14 cellular contexts compared by ENCODE assay signal in the genomic region with DNA sequence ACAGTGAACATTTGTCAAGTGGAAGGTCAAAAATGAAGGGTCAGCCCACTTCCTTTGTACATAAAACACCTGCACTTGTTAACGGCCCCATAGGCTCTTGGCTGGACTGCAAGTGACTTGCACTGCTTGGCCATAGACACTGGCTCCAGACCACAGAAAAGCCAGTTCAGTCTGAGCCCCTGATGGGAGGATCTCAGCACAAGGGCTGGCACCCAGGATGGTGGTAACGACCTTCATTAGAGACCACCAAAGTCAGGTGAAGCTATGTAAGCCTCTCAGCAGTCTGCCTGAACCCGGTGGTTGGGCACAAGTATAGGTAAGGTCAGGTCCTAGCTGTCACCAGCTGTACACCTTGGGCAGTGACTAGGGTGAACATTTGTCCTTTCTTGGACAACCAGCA. TPM values are rescaled to one million over a fixed set of nuclear protein-coding genes. Genes with fewer than 3 reads are reported as not detected.
DNase-seq lines count a peak whose midpoint lies in the region; ATAC-seq, FAIRE-seq and TF ChIP-seq lines count a peak whose summit lies in the region.
"Had no signal": no experiment of that assay in that cellular context is flagged by ENCODE, and none has a peak within 500 bp of the region (broad histone marks: within the 10 kb centered on the region; RNA-seq: fewer than 3 reads in every experiment).

No MANE protein-coding gene starts in this region.

- H3K36me3 Mint-ChIP-seq in brain: peaks cover 26% of the 10 kb centered on the region
- peaks cover 0 to 18% (median 6%) of the 10 kb centered on the region in 3 donors for H3K36me3 Mint-ChIP-seq in naive thymus-derived CD8-positive, alpha-beta T cell

- H3K4me3 ChIP-seq in BLaER1 (no peak overlapping the region), gastrocnemius medialis (no peak overlapping the region)

- H3K4me3 Mint-ChIP-seq in brain: peak overlapping the region in 4 of 5 experiments; percentile 83 to 88 (median 86)
- peak overlapping the region; percentile 74 to 86 (median 78) for H3K4me3 Mint-ChIP-seq in naive thymus-derived CD8-positive, alpha-beta T cell

- in situ Hi-C loops in KBM-7 (cut with MboI; ENCODE audit: low pct_unique_long_range_greater_than_20kb, low sequenced_read_pairs) (no loop called here), gastrocnemius medialis (cut with MboI; ENCODE audit: low sequenced_read_pairs in 4 of 4) (no loop called here)

- H3K27me3 ChIP-seq in BLaER1: peaks cover 29% of the 10 kb centered on the region
- H3K27me3 ChIP-seq in gastrocnemius medialis: no peaks in the 10 kb centered on the region
- H3K27me3 ChIP-seq: BE2C had no signal

- peaks cover 29% of the 10 kb centered on the region for H3K4me1 ChIP-seq in BLaER1
- peaks cover 18 to 60% of the 10 kb centered on the region in 2 donors for H3K4me1 ChIP-seq in gastrocnemius medialis
- H3K4me1 ChIP-seq: BE2C had no signal

- H3K36me3 ChIP-seq in BLaER1: peaks cover 46% of the 10 kb centered on the region
- H3K36me3 ChIP-seq in gastrocnemius medialis: peaks cover 0 to 17% of the 10 kb centered on the region in 2 donors

- peak overlapping the region in 4 of 5 experiments; percentile 46 to 92 (median 84) for H3K27ac Mint-ChIP-seq in brain
- peak overlapping the region; percentile 36 to 91 (median 84) for H3K27ac Mint-ChIP-seq in naive thymus-derived CD8-positive, alpha-beta T cell

- no peaks in the 10 kb centered on the region for H3K9me3 ChIP-seq in BLaER1
- H3K9me3 ChIP-seq in gastrocnemius medialis: no peaks in the 10 kb centered on the region
- H3K9me3 ChIP-seq: BE2C had no signal

- POLR2A ChIA-PET in naive thymus-derived CD8-positive, alpha-beta T cell (lab: Charles Lee): interaction anchor here (0.6 to 1.2 kb wide), 2 partner anchors 89 to 319 kb away, joined by 3 read pairs; no protein-coding TSS in a partner anchor

- no peaks in the 10 kb centered on the region for H3K27me3 Mint-ChIP-seq in brain
- H3K27me3 Mint-ChIP-seq in naive thymus-derived CD8-positive, alpha-beta T cell: no peaks in the 10 kb centered on the region

- H4K20me1 ChIP-seq in BLaER1: peaks cover 86% of the 10 kb centered on the region

- H3K27ac ChIP-seq in BLaER1 (no peak overlapping the region), gastrocnemius medialis (peak overlapping the region in 2 of 4 donors; percentile 10 to 58)

- no peak overlapping the region for H3K9ac ChIP-seq in BLaER1

- intact Hi-C loops in gastrocnemius medialis (cut with DNase I; ENCODE audit: low total_unique reads): no loop called here

- DNase-seq in naive thymus-derived CD8-positive, alpha-beta T cell: no peak
- DNase-seq in GM19239 (ENCODE audit: insufficient read length, low spot score): no peak
- no peak for DNase-seq in KBM-7
- no peak for DNase-seq in gastrocnemius medialis
- DNase-seq: activated CD4-positive, alpha-beta T cell treated with anti-CD3 and anti-CD28 coated beads, Interleukin-2, amount 50 U/mL, for 48 hours; BE2C; DND-41; NCI-H2081; T1000 had no signal

- TF ChIP-seq CTCF in brain (conservative IDR thresholded peaks at IDR 0.05): no peak
- TF ChIP-seq CTCF in gastrocnemius medialis (IDR thresholded peaks at IDR 0.05 in 4 of 5, conservative IDR thresholded peaks at IDR 0.05 in 1 of 5): no peak

- no peak for FAIRE-seq in GM19239 (lab: Jason Lieb, UNC)
- FAIRE-seq: urothelium cell line had no signal

- TF ChIP-seq POLR2A in GM19099 (IDR thresholded peaks at IDR 0.05; ENCODE audit: extremely low read depth, insufficient read length, low read depth) (peak; percentile 5), gastrocnemius medialis (IDR thresholded peaks at IDR 0.05) (no peak)

- H3K4me2 ChIP-seq in BLaER1: peak overlapping the region; percentile 83; the same call in 1 of the 2 replicates

- peaks cover 43% of the 10 kb centered on the region for H3K4me1 Mint-ChIP-seq in brain
- H3K4me1 Mint-ChIP-seq in naive thymus-derived CD8-positive, alpha-beta T cell: peaks cover 14 to 44% (median 29%) of the 10 kb centered on the region in 4 donors

- ATAC-seq in naive thymus-derived CD8-positive, alpha-beta T cell: no peak
- no peak for ATAC-seq in HG02970 (IDR thresholded peaks at IDR 0.05; ENCODE audit: low FRiP score, unreplicated experiment)
- ATAC-seq in gastrocnemius medialis: no peak

- H3K9me3 Mint-ChIP-seq in brain: no peaks in the 10 kb centered on the region
- H3K9me3 Mint-ChIP-seq in naive thymus-derived CD8-positive, alpha-beta T cell: no peaks in the 10 kb centered on the region

RNA-seq across cellular contexts. Expression of gene PLAGL2, which starts 16.1 kb away (rescaled TPM):
- 4.6 TPM for polyA plus RNA-seq in brain (ENCODE audit: insufficient read depth, low read depth, low replicate concordance)
- total RNA-seq in naive thymus-derived CD8-positive, alpha-beta T cell: 10 to 100 TPM; 12.9 to 14.5 TPM
- polyA plus RNA-seq in naive thymus-derived CD8-positive, alpha-beta T cell: 1 to 10 TPM; 1.2 to 4.2 (median 2.5) TPM
- 1 to 10 TPM; 1.4 to 6.5 (median 5.8) TPM for total RNA-seq in gastrocnemius medialis

RNA-seq across cellular contexts. Expression of gene POFUT1, which starts 16.3 kb away (rescaled TPM):
- polyA plus RNA-seq in brain (ENCODE audit: insufficient read depth, low read depth, low replicate concordance): 20.6 TPM
- 10 to 100 TPM; 15.4 to 21.8 TPM for total RNA-seq in naive thymus-derived CD8-positive, alpha-beta T cell
- 10 to 100 TPM; 10.7 to 15.0 (median 12.2) TPM for polyA plus RNA-seq in naive thymus-derived CD8-positive, alpha-beta T cell
- 10 to 100 TPM; 15.3 to 20.7 (median 18.4) TPM for total RNA-seq in gastrocnemius medialis
